ENCODE assay signal across 15 cellular contexts in the genomic region with DNA sequence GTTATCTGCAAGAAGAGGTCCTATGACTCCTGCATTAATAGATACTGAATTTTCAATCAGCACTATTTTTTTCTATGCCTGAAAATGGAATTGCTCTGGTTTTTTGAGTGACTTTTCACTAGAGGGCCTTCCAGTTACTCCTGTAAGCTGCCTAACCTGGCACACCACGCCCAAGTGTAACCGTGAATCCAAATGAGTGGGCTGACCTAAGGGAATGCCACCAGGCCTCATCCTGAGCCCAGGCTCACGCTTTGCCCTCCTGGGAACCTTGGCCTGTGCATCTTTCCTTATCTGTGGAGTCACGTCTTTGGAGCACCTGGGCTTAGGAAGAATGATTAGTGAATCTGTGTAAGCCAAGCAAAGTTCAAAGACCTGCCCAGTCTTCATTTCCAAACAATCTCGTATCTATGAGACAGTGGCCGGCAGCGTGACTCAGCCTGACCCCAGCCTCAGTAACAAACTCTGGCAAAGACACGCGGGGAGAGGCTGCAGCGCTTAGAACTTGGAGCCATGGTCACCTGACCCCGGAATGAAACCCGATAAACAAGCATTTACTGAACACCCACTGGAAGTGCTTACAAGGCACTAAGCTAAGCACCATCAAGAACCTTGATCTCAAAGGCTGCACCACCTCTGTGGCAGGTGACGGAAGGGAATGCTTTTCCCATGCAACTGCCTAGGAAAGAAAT. TPM values are rescaled to one million over a fixed set of nuclear protein-coding genes. Genes with fewer than 3 reads are reported as not detected.
"Had no signal": no experiment of that assay in that cellular context is flagged by ENCODE, and none has a peak within 500 bp of the region (broad histone marks: within the 10 kb centered on the region; RNA-seq: fewer than 3 reads in every experiment).

No MANE protein-coding gene starts in this region.

RNA-seq across cellular contexts. Expression of a gene that starts 32.1 kb away (rescaled TPM):
- total RNA-seq: activated CD4-positive, alpha-beta memory T cell treated with anti-CD3 and anti-CD28 coated beads, Interleukin-2, amount 10 ng/mL, durations not matched to agents 7 days and 5 days; activated CD4-positive, alpha-beta T cell treated with anti-CD3 and anti-CD28 coated beads, Interleukin-2, amount 10 ng/mL, durations not matched to agents 7 days and 5 days; activated naive CD4-positive, alpha-beta T cell treated with anti-CD3 and anti-CD28 coated beads, Interleukin-2, amount 50 U/mL, for 72 hours; ascending aorta; chondrocyte; fibroblast of lung; fibroblast of villous mesenchyme; glomerular endothelial cell; T-cell; T-helper 2 cell treated with Interferon-gamma antibody and Interleukin-4, amounts not matched to agents 100 ng/mL and 5 ng/mL, for 36 hours; WTC11 had no signal
- polyA plus RNA-seq: esophagus, fibroblast of lung had no signal

RNA-seq across cellular contexts. Expression of a gene that starts 48.5 kb away (rescaled TPM):
- total RNA-seq: ascending aorta, chondrocyte, dermis blood vessel endothelial cell, esophagus squamous epithelium, fibroblast of lung, fibroblast of villous mesenchyme, gastroesophageal sphincter, glomerular endothelial cell had no signal
- polyA plus RNA-seq: fibroblast of lung had no signal
